In the genomic region with DNA sequence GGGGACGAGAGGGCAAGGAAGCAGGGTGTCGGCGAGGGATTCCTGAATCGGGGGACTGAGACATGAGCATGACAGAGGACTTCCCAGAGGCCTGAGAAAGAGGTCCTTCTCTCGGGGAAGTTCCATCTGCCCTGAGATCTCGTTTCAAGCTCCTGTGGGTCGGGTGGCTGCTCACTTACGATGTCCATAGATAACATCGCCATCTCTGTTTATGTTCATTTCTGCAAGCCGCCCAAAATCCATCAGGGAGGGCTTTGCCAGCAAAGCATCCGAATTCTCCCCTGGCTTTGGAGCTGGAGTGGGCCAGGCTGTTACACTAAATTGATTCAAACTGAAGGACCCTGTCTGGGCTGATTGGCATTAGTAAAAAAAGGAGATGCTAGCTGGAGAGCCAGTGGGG, we compare ENCODE assay signal across 18 cellular contexts. TPM values are rescaled to one million over a fixed set of nuclear protein-coding genes. Genes with fewer than 3 reads are reported as not detected.
A peak's percentile ranks its signal among the peaks of the same experiment; 100 is the strongest.
DNase-seq lines count a peak whose midpoint lies in the region; ATAC-seq, FAIRE-seq and TF ChIP-seq lines count a peak whose summit lies in the region.
"Had no signal": no experiment of that assay in that cellular context is flagged by ENCODE, and none has a peak within 500 bp of the region (broad histone marks: within the 10 kb centered on the region; RNA-seq: fewer than 3 reads in every experiment).

No MANE protein-coding gene starts in this region.

- POLR2A ChIA-PET in WTC11 (lab: Charles Lee): interaction anchor here (0.5 kb wide), 1 partner anchor 303 kb away, joined by 3 read pairs; no protein-coding TSS in a partner anchor

- H3K36me3 Mint-ChIP-seq in WTC11 (peaks cover 49% of the 10 kb centered on the region), endodermal cell (ENCODE audit: low read depth) (peaks cover 56% of the 10 kb centered on the region)
- H3K36me3 Mint-ChIP-seq: CD8-positive, alpha-beta memory T cell had no signal

- no peak for TF ChIP-seq POLR2A in GM12892 (IDR thresholded peaks at IDR 0.05; ENCODE audit: low read depth, low read length)

- no peaks in the 10 kb centered on the region for H4K20me1 ChIP-seq in osteoblast (ENCODE audit: insufficient read depth, low read length)
- H4K20me1 ChIP-seq: BLaER1 had no signal

- no peaks in the 10 kb centered on the region for H3K9me3 ChIP-seq in endodermal cell (ENCODE audit: control insufficient read depth, low read length)
- H3K9me3 ChIP-seq in osteoblast (ENCODE audit: low read depth, low read length): no peaks in the 10 kb centered on the region
- H3K9me3 ChIP-seq: BLaER1, Caco-2 had no signal

- ATAC-seq in WTC11: no peak
- no peak for ATAC-seq in HG03135 (IDR thresholded peaks at IDR 0.05; ENCODE audit: unreplicated experiment)
- no peak for ATAC-seq in HG03045 (IDR thresholded peaks at IDR 0.05; ENCODE audit: unreplicated experiment)
- ATAC-seq in GM21367 (IDR thresholded peaks at IDR 0.05; ENCODE audit: unreplicated experiment): no peak
- ATAC-seq: HCT116 had no signal

- H3K27ac ChIP-seq in endodermal cell (ENCODE audit: low read depth, low read length) (no peak overlapping the region), osteoblast (ENCODE audit: low read depth, low read length) (no peak overlapping the region)
- H3K27ac ChIP-seq: BLaER1 had no signal

- H3K4me1 Mint-ChIP-seq in WTC11 (peaks cover 12% of the 10 kb centered on the region), endodermal cell (peaks cover 31% of the 10 kb centered on the region)

- no peaks in the 10 kb centered on the region for H3K9me3 Mint-ChIP-seq in WTC11
- no peaks in the 10 kb centered on the region for H3K9me3 Mint-ChIP-seq in endodermal cell
- H3K9me3 Mint-ChIP-seq: CD8-positive, alpha-beta memory T cell; IgD-negative memory B cell had no signal

- no peaks in the 10 kb centered on the region for H3K79me2 ChIP-seq in osteoblast (ENCODE audit: insufficient read depth, low read length)

- CTCF ChIA-PET in WTC11 (lab: Charles Lee): interaction anchor here (0.8 to 4.7 kb wide), 4 partner anchors 12 to 49 kb away, joined by 3 to 62 read pairs (median 18); no protein-coding TSS in a partner anchor

- H3K4me3 Mint-ChIP-seq in WTC11: peak overlapping the region; percentile 99
- H3K4me3 Mint-ChIP-seq in endodermal cell: peak overlapping the region; percentile 99
- H3K4me3 Mint-ChIP-seq: CD8-positive, alpha-beta memory T cell; IgD-negative memory B cell had no signal

- H3K4me1 ChIP-seq in endodermal cell (ENCODE audit: control insufficient read depth, insufficient read depth, low read length): peaks cover 11% of the 10 kb centered on the region
- peaks cover 5% of the 10 kb centered on the region for H3K4me1 ChIP-seq in osteoblast (ENCODE audit: insufficient read depth, low read length)

- WGBS in endodermal cell (ENCODE audit: insufficient coverage in 1 of 2, insufficient read length in 1 of 2), 2 experiments: 87 to 95% methylated on average over 11 of the region's 11 CpGs

- H3K4me3 ChIP-seq in endodermal cell (ENCODE audit: low read length) (peak overlapping the region; percentile 100), osteoblast (ENCODE audit: insufficient read depth, low read length) (no peak overlapping the region)
- H3K4me3 ChIP-seq: BLaER1 had no signal

- peaks cover 15% of the 10 kb centered on the region for H3K27me3 Mint-ChIP-seq in WTC11 (ENCODE audit: low read depth)
- peaks cover 5% of the 10 kb centered on the region for H3K27me3 Mint-ChIP-seq in endodermal cell (ENCODE audit: insufficient read depth)

- peaks cover 57% of the 10 kb centered on the region for H3K36me3 ChIP-seq in endodermal cell (ENCODE audit: control insufficient read depth, insufficient read depth, low read length)
- H3K36me3 ChIP-seq in osteoblast (ENCODE audit: insufficient read depth, low read length): no peaks in the 10 kb centered on the region
- H3K36me3 ChIP-seq: BLaER1 had no signal

- H3K9ac ChIP-seq in endodermal cell (ENCODE audit: extremely low read depth, low read length, poor library complexity, severe bottlenecking): no peak overlapping the region
- H3K9ac ChIP-seq: BLaER1 had no signal

- DNase-seq in GM12892 (ENCODE audit: insufficient read length) (no peak), WTC11 (ENCODE audit: low spot score) (no peak), endodermal cell (no peak), osteoblast (ENCODE audit: insufficient read length, low spot score, missing footprints) (peak; percentile 34)
- DNase-seq: 8988T; AML-193; Caco-2; CD8-positive, alpha-beta memory T cell; DND-41; GF-D8 had no signal

- no peak overlapping the region for H3K4me2 ChIP-seq in osteoblast (ENCODE audit: insufficient read depth, low read length)
- H3K4me2 ChIP-seq: BLaER1 had no signal

- peak; percentile 60 for FAIRE-seq in GM12892 (lab: Jason Lieb, UNC)

- TF ChIP-seq CTCF in WTC11 (IDR thresholded peaks at IDR 0.05): no peak
- TF ChIP-seq CTCF in endodermal cell (conservative IDR thresholded peaks at IDR 0.05): no peak
- TF ChIP-seq CTCF in osteoblast (IDR thresholded peaks at IDR 0.05; ENCODE audit: extremely low read depth, low read depth, low read length): no peak

- H3K27me3 ChIP-seq in endodermal cell (ENCODE audit: control insufficient read depth, insufficient read depth, low read length, poor library complexity, severe bottlenecking) (no peaks in the 10 kb centered on the region), osteoblast (ENCODE audit: insufficient read depth, low read length) (peaks cover 41% of the 10 kb centered on the region)

- H2AFZ ChIP-seq in osteoblast (ENCODE audit: low read length): no peak overlapping the region

- H3K27ac Mint-ChIP-seq in WTC11 (no peak overlapping the region), endodermal cell (peak overlapping the region; percentile 4)

TF ChIP-seq in WTC11, 78 proteins besides CTCF, POLR2A, EP300 and RAD21 (continues in another document):
- TF ChIP-seq, protein P1, sequence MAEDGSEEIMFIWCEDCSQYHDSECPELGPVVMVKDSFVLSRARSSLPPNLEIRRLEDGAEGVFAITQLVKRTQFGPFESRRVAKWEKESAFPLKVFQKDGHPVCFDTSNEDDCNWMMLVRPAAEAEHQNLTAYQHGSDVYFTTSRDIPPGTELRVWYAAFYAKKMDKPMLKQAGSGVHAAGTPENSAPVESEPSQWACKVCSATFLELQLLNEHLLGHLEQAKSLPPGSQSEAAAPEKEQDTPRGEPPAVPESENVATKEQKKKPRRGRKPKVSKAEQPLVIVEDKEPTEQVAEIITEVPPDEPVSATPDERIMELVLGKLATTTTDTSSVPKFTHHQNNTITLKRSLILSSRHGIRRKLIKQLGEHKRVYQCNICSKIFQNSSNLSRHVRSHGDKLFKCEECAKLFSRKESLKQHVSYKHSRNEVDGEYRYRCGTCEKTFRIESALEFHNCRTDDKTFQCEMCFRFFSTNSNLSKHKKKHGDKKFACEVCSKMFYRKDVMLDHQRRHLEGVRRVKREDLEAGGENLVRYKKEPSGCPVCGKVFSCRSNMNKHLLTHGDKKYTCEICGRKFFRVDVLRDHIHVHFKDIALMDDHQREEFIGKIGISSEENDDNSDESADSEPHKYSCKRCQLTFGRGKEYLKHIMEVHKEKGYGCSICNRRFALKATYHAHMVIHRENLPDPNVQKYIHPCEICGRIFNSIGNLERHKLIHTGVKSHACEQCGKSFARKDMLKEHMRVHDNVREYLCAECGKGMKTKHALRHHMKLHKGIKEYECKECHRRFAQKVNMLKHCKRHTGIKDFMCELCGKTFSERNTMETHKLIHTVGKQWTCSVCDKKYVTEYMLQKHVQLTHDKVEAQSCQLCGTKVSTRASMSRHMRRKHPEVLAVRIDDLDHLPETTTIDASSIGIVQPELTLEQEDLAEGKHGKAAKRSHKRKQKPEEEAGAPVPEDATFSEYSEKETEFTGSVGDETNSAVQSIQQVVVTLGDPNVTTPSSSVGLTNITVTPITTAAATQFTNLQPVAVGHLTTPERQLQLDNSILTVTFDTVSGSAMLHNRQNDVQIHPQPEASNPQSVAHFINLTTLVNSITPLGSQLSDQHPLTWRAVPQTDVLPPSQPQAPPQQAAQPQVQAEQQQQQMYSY (CRISPR knock-in tag; IDR thresholded peaks at IDR 0.05): no peak
- TF ChIP-seq NR1H2 (CRISPR knock-in tag; IDR thresholded peaks at IDR 0.05): no peak
- no peak for TF ChIP-seq ZNF671 (CRISPR knock-in tag; IDR thresholded peaks at IDR 0.05)
- TF ChIP-seq, protein P2, sequence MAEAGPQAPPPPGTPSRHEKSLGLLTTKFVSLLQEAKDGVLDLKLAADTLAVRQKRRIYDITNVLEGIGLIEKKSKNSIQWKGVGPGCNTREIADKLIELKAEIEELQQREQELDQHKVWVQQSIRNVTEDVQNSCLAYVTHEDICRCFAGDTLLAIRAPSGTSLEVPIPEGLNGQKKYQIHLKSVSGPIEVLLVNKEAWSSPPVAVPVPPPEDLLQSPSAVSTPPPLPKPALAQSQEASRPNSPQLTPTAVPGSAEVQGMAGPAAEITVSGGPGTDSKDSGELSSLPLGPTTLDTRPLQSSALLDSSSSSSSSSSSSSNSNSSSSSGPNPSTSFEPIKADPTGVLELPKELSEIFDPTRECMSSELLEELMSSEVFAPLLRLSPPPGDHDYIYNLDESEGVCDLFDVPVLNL (CRISPR knock-in tag; IDR thresholded peaks at IDR 0.05; ENCODE audit: borderline replicate concordance, low read depth): no peak

RNA-seq across cellular contexts. Expression of a gene that starts 5.9 kb away (rescaled TPM):
- polyA plus RNA-seq in GM12892 (2012; ENCODE audit: missing spikeins): 99.5 TPM
- total RNA-seq in WTC11 (2021): 284 to 302 TPM (median 285 TPM) in 3 replicates
- 100 to 1,000 TPM; 430 to 451 TPM for total RNA-seq in endodermal cell
- 127 TPM for polyA plus RNA-seq in endodermal cell (2013, experiment 1 of 2)
- polyA plus RNA-seq in endodermal cell (2013, experiment 2 of 2): 121 TPM
- 24.2 and 30.9 TPM in 2 replicates for total RNA-seq in osteoblast

RNA-seq across cellular contexts. Expression of a gene that starts 17.3 kb away (rescaled TPM):
- not detected for polyA plus RNA-seq in GM12892 (2012; ENCODE audit: missing spikeins)
- total RNA-seq in WTC11 (2021) (1.3 to 3.2 TPM (median 1.7 TPM) in 3 replicates), endodermal cell (1 to 10 TPM; 3.4 to 4.2 TPM), osteoblast (not detected in 2 replicates)
- polyA plus RNA-seq in endodermal cell (2013, experiment 1 of 2): not detected
- polyA plus RNA-seq in endodermal cell (2013, experiment 2 of 2): 0.70 TPM
- total RNA-seq: Caco-2; CD8-positive, alpha-beta memory T cell; H4; HT1080 had no signal
- polyA plus RNA-seq: CD8-positive, alpha-beta memory T cell; IgD-negative memory B cell had no signal

RNA-seq across cellular contexts. Expression of a gene that starts 20.6 kb away (rescaled TPM):
- polyA plus RNA-seq in GM12892 (2012; ENCODE audit: missing spikeins): 1.3 TPM
- total RNA-seq in WTC11 (2021): 0.15 to 0.39 TPM in 2 of 3 replicates, not detected in the other
- total RNA-seq in endodermal cell: not detected
- polyA plus RNA-seq in endodermal cell (2013, experiment 1 of 2): not detected
- not detected for polyA plus RNA-seq in endodermal cell (2013, experiment 2 of 2)
- 4.7 and 12.1 TPM in 2 replicates for total RNA-seq in osteoblast
- total RNA-seq: Caco-2; CD8-positive, alpha-beta memory T cell had no signal
- polyA plus RNA-seq: CD8-positive, alpha-beta memory T cell; IgD-negative memory B cell had no signal

RNA-seq across cellular contexts. Expression of a gene that starts 25.7 kb away (rescaled TPM):
- polyA plus RNA-seq in GM12892 (2012; ENCODE audit: missing spikeins): not detected
- total RNA-seq in WTC11 (2021): 0.20 to 0.30 TPM in 2 of 3 replicates, not detected in the other
- total RNA-seq in endodermal cell: not detected
- polyA plus RNA-seq in endodermal cell (2013, experiment 1 of 2): not detected
- polyA plus RNA-seq in endodermal cell (2013, experiment 2 of 2): not detected
- not detected in 2 replicates for total RNA-seq in osteoblast
- total RNA-seq: Caco-2; CD8-positive, alpha-beta memory T cell; H4; HT1080 had no signal
- polyA plus RNA-seq: CD8-positive, alpha-beta memory T cell; IgD-negative memory B cell had no signal

RNA-seq across cellular contexts. Expression of a gene that starts 37.9 kb away (rescaled TPM):
- polyA plus RNA-seq in GM12892 (2012; ENCODE audit: missing spikeins): 76.8 TPM
- total RNA-seq in WTC11 (2021) (132 to 135 TPM (median 132 TPM) in 3 replicates), endodermal cell (100 to 1,000 TPM; 109 to 119 TPM), osteoblast (93.1 and 98.8 TPM in 2 replicates)
- 86.5 TPM for polyA plus RNA-seq in endodermal cell (2013, experiment 1 of 2)
- 87.1 TPM for polyA plus RNA-seq in endodermal cell (2013, experiment 2 of 2)
